Comparison of ENCODE assay signal across 2 cellular contexts in the genomic region with DNA sequence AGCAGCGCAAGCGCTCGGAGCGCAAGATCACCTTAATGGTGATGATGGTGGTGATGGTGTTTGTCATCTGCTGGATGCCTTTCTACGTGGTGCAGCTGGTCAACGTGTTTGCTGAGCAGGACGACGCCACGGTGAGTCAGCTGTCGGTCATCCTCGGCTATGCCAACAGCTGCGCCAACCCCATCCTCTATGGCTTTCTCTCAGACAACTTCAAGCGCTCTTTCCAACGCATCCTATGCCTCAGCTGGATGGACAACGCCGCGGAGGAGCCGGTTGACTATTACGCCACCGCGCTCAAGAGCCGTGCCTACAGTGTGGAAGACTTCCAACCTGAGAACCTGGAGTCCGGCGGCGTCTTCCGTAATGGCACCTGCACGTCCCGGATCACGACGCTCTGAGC.
A peak's percentile ranks its signal among the peaks of the same experiment; 100 is the strongest.
TF ChIP-seq lines count a peak whose summit lies in the region.

No MANE protein-coding gene starts in this region.

TF ChIP-seq in A549, 52 proteins besides CTCF, POLR2A, EP300 and RAD21:
- no peak for TF ChIP-seq POLR2AphosphoS2 (conservative IDR thresholded peaks at IDR 0.05; ENCODE audit: low read length)
- no peak for TF ChIP-seq HDAC2 (IDR thresholded peaks at IDR 0.05)
- no peak for TF ChIP-seq PHF8 (IDR thresholded peaks at IDR 0.05; ENCODE audit: borderline replicate concordance, low read depth)
- TF ChIP-seq REST (IDR thresholded peaks at IDR 0.05), result no peak
- no peak for TF ChIP-seq RARB (CRISPR knock-in tag; IDR thresholded peaks at IDR 0.05)
- no peak for TF ChIP-seq NPAS2 (CRISPR knock-in tag; IDR thresholded peaks at IDR 0.05; ENCODE audit: borderline replicate concordance)
- TF ChIP-seq, protein P1, sequence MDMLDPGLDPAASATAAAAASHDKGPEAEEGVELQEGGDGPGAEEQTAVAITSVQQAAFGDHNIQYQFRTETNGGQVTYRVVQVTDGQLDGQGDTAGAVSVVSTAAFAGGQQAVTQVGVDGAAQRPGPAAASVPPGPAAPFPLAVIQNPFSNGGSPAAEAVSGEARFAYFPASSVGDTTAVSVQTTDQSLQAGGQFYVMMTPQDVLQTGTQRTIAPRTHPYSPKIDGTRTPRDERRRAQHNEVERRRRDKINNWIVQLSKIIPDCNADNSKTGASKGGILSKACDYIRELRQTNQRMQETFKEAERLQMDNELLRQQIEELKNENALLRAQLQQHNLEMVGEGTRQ (IDR thresholded peaks at IDR 0.05), result no peak
- no peak for TF ChIP-seq ZSCAN20 (CRISPR knock-in tag; IDR thresholded peaks at IDR 0.05)
- no peak for TF ChIP-seq NR3C1 (IDR thresholded peaks at IDR 0.05)
- no peak for TF ChIP-seq PBX3 (IDR thresholded peaks at IDR 0.05)

TF ChIP-seq in H1, 55 proteins besides CTCF, POLR2A, EP300 and RAD21:
- no peak for TF ChIP-seq SUZ12 (IDR thresholded peaks at IDR 0.05; ENCODE audit: low read length)
- TF ChIP-seq, protein P2, sequence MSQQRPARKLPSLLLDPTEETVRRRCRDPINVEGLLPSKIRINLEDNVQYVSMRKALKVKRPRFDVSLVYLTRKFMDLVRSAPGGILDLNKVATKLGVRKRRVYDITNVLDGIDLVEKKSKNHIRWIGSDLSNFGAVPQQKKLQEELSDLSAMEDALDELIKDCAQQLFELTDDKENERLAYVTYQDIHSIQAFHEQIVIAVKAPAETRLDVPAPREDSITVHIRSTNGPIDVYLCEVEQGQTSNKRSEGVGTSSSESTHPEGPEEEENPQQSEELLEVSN (IDR thresholded peaks at IDR 0.05), result 0 out of 2 replicates have a peak, but pooled peaks have one; percentile 1
- no peak for TF ChIP-seq SIX5 (IDR thresholded peaks at IDR 0.05; ENCODE audit: low read depth, low read length)
- no peak for TF ChIP-seq RBBP5 (IDR thresholded peaks at IDR 0.05; ENCODE audit: borderline replicate concordance, low read depth, low read length)
- TF ChIP-seq SP4 (IDR thresholded peaks at IDR 0.05; ENCODE audit: low read length), result no peak
- TF ChIP-seq CREB1 (IDR thresholded peaks at IDR 0.05), result no peak
